Comparison of ENCODE assay signal across 27 cellular contexts in genomic region chr17:49879505-49879904, GRCh38. TPM values are rescaled to one million over a fixed set of nuclear protein-coding genes. Genes with fewer than 3 reads are reported as not detected.
"Had no signal": no experiment of that assay in that cellular context is flagged by ENCODE, and none has a peak within 500 bp of the region (broad histone marks: within the 10 kb centered on the region; RNA-seq: fewer than 3 reads in every experiment).

No MANE protein-coding gene starts in this region.

- H3K79me2 ChIP-seq: hepatocyte had no signal

- DNase-seq: activated CD4-positive, alpha-beta T cell treated with anti-CD3 and anti-CD28 coated beads, Interleukin-2, amount 50 U/mL, for 4 hours; activated gamma-delta T cell treated with Interleukin-2 at 50 U/mL for 16 hours; activated naive CD8-positive, alpha-beta T cell treated with anti-CD3 and anti-CD28 coated beads for 36 hours; amygdala; body of pancreas; caudate nucleus; dorsolateral prefrontal cortex; foreskin fibroblast; midbrain; stimulated activated naive CD8-positive, alpha-beta T cell treated with anti-CD3 and anti-CD28 coated beads, Interleukin-15, Interleukin-2, amounts not matched to agents 100 U/mL and 50 U/mL, for 24 hours; substantia nigra; T-cell; T-helper 9 cell; tibial artery had no signal

- H3K9me3 Mint-ChIP-seq: activated naive CD8-positive, alpha-beta T cell treated with anti-CD3 and anti-CD28 coated beads for 36 hours; neural crest cell; T-cell had no signal

- H3K4me1 Mint-ChIP-seq: neural crest cell had no signal

- ATAC-seq: stimulated activated naive CD8-positive, alpha-beta T cell treated with anti-CD3 and anti-CD28 coated beads, Interleukin-15, Interleukin-2, amounts not matched to agents 100 U/mL and 50 U/mL, for 24 hours had no signal

- H3K4me3 Mint-ChIP-seq: activated naive CD8-positive, alpha-beta T cell treated with anti-CD3 and anti-CD28 coated beads for 36 hours; neural crest cell had no signal

- H3K4me3 ChIP-seq: body of pancreas, hepatocyte, lung, right atrium auricular region, tibial artery had no signal

- H3K27ac ChIP-seq: body of pancreas, dorsolateral prefrontal cortex, epithelial cell of prostate, hepatocyte, right atrium auricular region, tibial artery, VCaP had no signal

- H3K9me3 ChIP-seq: body of pancreas, right atrium auricular region, tibial artery had no signal

- H3K27ac Mint-ChIP-seq: activated naive CD8-positive, alpha-beta T cell treated with anti-CD3 and anti-CD28 coated beads for 36 hours; progenitor cell of endocrine pancreas; T-cell had no signal

- H3K36me3 Mint-ChIP-seq: activated naive CD8-positive, alpha-beta T cell treated with anti-CD3 and anti-CD28 coated beads for 36 hours; T-cell had no signal

- H3K36me3 ChIP-seq: right atrium auricular region, tibial artery had no signal

RNA-seq across cellular contexts. Expression of gene TAC4, which starts 31.6 kb away (rescaled TPM):
- total RNA-seq: activated CD8-positive, alpha-beta memory T cell treated with anti-CD3 and anti-CD28 coated beads for 36 hours; activated naive CD8-positive, alpha-beta T cell treated with anti-CD3 and anti-CD28 coated beads for 36 hours; body of pancreas; glomerular endothelial cell; hepatocyte; left lobe of liver; lung; myocyte; neural crest cell; osteoblast; progenitor cell of endocrine pancreas; right atrium auricular region; T-cell had no signal
- polyA plus RNA-seq: hepatocyte, keratinocyte, lung had no signal
